ENCODE assay signal across 8 cellular contexts in the genomic region with DNA sequence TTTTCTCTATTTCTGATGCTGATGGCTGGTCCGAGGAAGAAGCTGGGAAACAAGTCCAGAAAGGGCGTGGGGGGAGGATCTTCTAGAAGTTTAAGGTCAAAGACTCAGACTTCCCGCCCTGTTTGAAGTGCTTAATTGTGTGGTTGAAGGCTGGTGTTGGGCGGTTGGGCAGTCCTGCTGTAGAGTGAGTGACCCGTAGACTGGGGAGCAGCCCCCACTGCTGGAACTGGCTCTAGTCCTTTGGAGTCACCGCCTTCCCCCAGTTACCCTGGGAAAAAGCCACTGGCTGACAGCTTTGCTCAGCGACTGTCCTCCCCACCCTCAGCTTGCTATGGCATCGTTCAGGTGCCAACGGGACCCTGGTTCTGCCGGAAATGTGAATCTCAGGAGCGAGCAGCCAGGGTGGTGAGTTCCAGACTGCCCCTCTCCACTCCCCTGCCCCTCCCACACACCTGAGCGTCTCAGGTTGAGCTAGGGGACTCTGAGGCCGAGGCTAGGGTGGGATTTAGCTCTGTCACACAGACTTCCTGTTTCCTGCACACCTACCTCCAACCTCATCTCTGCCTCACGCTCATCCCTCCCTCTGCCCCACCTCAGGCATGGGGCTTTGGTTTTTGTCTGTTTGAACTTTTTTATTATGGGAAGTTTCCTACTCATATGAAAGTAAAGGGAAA. TPM values are rescaled to one million over a fixed set of nuclear protein-coding genes. Genes with fewer than 3 reads are reported as not detected.
DNase-seq lines count a peak whose midpoint lies in the region; ATAC-seq and TF ChIP-seq lines count a peak whose summit lies in the region.

No MANE protein-coding gene starts in this region.

- TF ChIP-seq CTCF in fibroblast of lung (conservative IDR thresholded peaks at IDR 0.05 in 1 of 2, IDR thresholded peaks at IDR 0.05 in 1 of 2; ENCODE audit: low read depth in 1 of 2, low read length in 2 of 2) (no peak), prostate gland (IDR thresholded peaks at IDR 0.05) (no peak)

- POLR2A ChIA-PET in activated CD4-positive, alpha-beta memory T cell treated with anti-CD3 and anti-CD28 coated beads, Interleukin-2, amount 10 ng/mL, durations not matched to agents 7 days and 5 days (lab: Charles Lee), result interaction anchor here (0.7 to 13.2 kb wide), 9 partner anchors 10 to 163 kb away, joined by 3 to 419 read pairs (median 11); partner anchors contain the start of genes CISD3, EPOP, LASP1 and PSMB3

- peaks cover 57% of the 10 kb centered on the region for H3K4me1 Mint-ChIP-seq in T-helper 1 cell treated with Interleukin-12 subunit alpha and Interleukin-12 subunit beta and Interleukin-4 antibody, amounts not matched to agents 30 μg/mL and 1 μg/mL, for 36 hours (ENCODE audit: low read depth)
- peaks cover 53% of the 10 kb centered on the region for H3K4me1 Mint-ChIP-seq in activated CD4-positive, alpha-beta memory T cell treated with anti-CD3 and anti-CD28 coated beads, Interleukin-2, amount 10 ng/mL, durations not matched to agents 7 days and 5 days

- H3K4me2 ChIP-seq in fibroblast of lung (ENCODE audit: extremely low read depth, insufficient read depth, low read length), result peak overlapping the region; percentile 89

- CTCF ChIA-PET in activated CD4-positive, alpha-beta memory T cell treated with anti-CD3 and anti-CD28 coated beads, Interleukin-2, amount 10 ng/mL, durations not matched to agents 7 days and 5 days (lab: Charles Lee), result interaction anchor here (0.6 to 1.9 kb wide), 9 partner anchors 10 to 156 kb away, joined by 3 to 17 read pairs (median 5); partner anchors contain the start of gene EPOP

- peaks cover 3% of the 10 kb centered on the region for H3K36me3 ChIP-seq in fibroblast of lung (ENCODE audit: control insufficient read depth, insufficient read depth, low read length)
- H3K36me3 ChIP-seq in prostate gland, result peaks cover 2 to 4% of the 10 kb centered on the region in 2 donors

- H3K79me2 ChIP-seq in fibroblast of lung (ENCODE audit: control insufficient read depth, insufficient read depth, low read length), result peaks cover 2% of the 10 kb centered on the region

- H4K20me1 ChIP-seq in fibroblast of lung (ENCODE audit: control insufficient read depth, extremely low read depth, insufficient read depth, low read length), result no peaks in the 10 kb centered on the region

- peak overlapping the region; percentile 84 for H3K27ac Mint-ChIP-seq in T-helper 1 cell treated with Interleukin-12 subunit alpha and Interleukin-12 subunit beta and Interleukin-4 antibody, amounts not matched to agents 30 μg/mL and 1 μg/mL, for 36 hours
- H3K27ac Mint-ChIP-seq in activated CD4-positive, alpha-beta memory T cell treated with anti-CD3 and anti-CD28 coated beads, Interleukin-2, amount 10 ng/mL, durations not matched to agents 7 days and 5 days, result peak overlapping the region; percentile 94

- H3K4me1 ChIP-seq in fibroblast of lung (ENCODE audit: control insufficient read depth, extremely low read depth, insufficient read depth, low read length) (peaks cover 8% of the 10 kb centered on the region), prostate gland (replicated peaks) (peaks cover 4% of the 10 kb centered on the region)

- TF ChIP-seq POLR2A in prostate gland (IDR thresholded peaks at IDR 0.05), result no peak

- DNase-seq in T-helper 1 cell, result no peak
- peak; percentile 29 for DNase-seq in activated CD4-positive, alpha-beta memory T cell treated with anti-CD3 and anti-CD28 coated beads, Interleukin-2, amount 10 ng/mL, durations not matched to agents 7 days and 5 days
- no peak for DNase-seq in fibroblast of lung (ENCODE audit: low read depth in 2 of 2)
- no peak for DNase-seq in prostate gland (ENCODE audit: low spot score)
- no peak for DNase-seq in iPS-NIHi7 (ENCODE audit: extremely low spot score)

- H2AFZ ChIP-seq in fibroblast of lung (ENCODE audit: low read length), result no peak overlapping the region

- peak overlapping the region; percentile 93 for H3K4me3 Mint-ChIP-seq in T-helper 1 cell treated with Interleukin-12 subunit alpha and Interleukin-12 subunit beta and Interleukin-4 antibody, amounts not matched to agents 30 μg/mL and 1 μg/mL, for 36 hours
- H3K4me3 Mint-ChIP-seq in activated CD4-positive, alpha-beta memory T cell treated with anti-CD3 and anti-CD28 coated beads, Interleukin-2, amount 10 ng/mL, durations not matched to agents 7 days and 5 days, result peak overlapping the region; percentile 87

- ATAC-seq in GM19023 (IDR thresholded peaks at IDR 0.05; ENCODE audit: unreplicated experiment) (no peak), HG03196 (IDR thresholded peaks at IDR 0.05; ENCODE audit: unreplicated experiment) (no peak)

- peak overlapping the region; percentile 30 to 81 (median 54) for H3K4me3 ChIP-seq in fibroblast of lung (replicated peaks in 1 of 4; ENCODE audit: control extremely low read depth in 1 of 4, insufficient read depth in 1 of 4, low read depth in 3 of 4, low read length in 4 of 4)
- peak overlapping the region; percentile 86 to 98 for H3K4me3 ChIP-seq in prostate gland

- intact Hi-C loops in prostate gland (cut with DNase I), result no loop called here

- 9% methylated on average over 14 of the region's 14 CpGs for WGBS in prostate gland

- H3K27ac ChIP-seq in fibroblast of lung (ENCODE audit: insufficient read depth, low read length) (no peak overlapping the region), prostate gland (peak overlapping the region; percentile 96 to 98)

- peaks cover 35% of the 10 kb centered on the region for H3K36me3 Mint-ChIP-seq in T-helper 1 cell treated with Interleukin-12 subunit alpha and Interleukin-12 subunit beta and Interleukin-4 antibody, amounts not matched to agents 30 μg/mL and 1 μg/mL, for 36 hours (ENCODE audit: low read depth)
- peaks cover 67% of the 10 kb centered on the region for H3K36me3 Mint-ChIP-seq in activated CD4-positive, alpha-beta memory T cell treated with anti-CD3 and anti-CD28 coated beads, Interleukin-2, amount 10 ng/mL, durations not matched to agents 7 days and 5 days (ENCODE audit: low read depth)

- H3K9me3 Mint-ChIP-seq in T-helper 1 cell treated with Interleukin-12 subunit alpha and Interleukin-12 subunit beta and Interleukin-4 antibody, amounts not matched to agents 30 μg/mL and 1 μg/mL, for 36 hours, result no peaks in the 10 kb centered on the region
- no peaks in the 10 kb centered on the region for H3K9me3 Mint-ChIP-seq in activated CD4-positive, alpha-beta memory T cell treated with anti-CD3 and anti-CD28 coated beads, Interleukin-2, amount 10 ng/mL, durations not matched to agents 7 days and 5 days

- H3K9ac ChIP-seq in fibroblast of lung (ENCODE audit: insufficient read depth, low read length), result peak overlapping the region; percentile 38

- H3K27me3 ChIP-seq in fibroblast of lung (ENCODE audit: control insufficient read depth, insufficient read depth, low read length) (no peaks in the 10 kb centered on the region), prostate gland (replicated peaks; ENCODE audit: insufficient read depth) (no peaks in the 10 kb centered on the region)

- H3K27me3 Mint-ChIP-seq in T-helper 1 cell treated with Interleukin-12 subunit alpha and Interleukin-12 subunit beta and Interleukin-4 antibody, amounts not matched to agents 30 μg/mL and 1 μg/mL, for 36 hours (ENCODE audit: low read depth), result no peaks in the 10 kb centered on the region
- H3K27me3 Mint-ChIP-seq in activated CD4-positive, alpha-beta memory T cell treated with anti-CD3 and anti-CD28 coated beads, Interleukin-2, amount 10 ng/mL, durations not matched to agents 7 days and 5 days, result no peaks in the 10 kb centered on the region

- no peaks in the 10 kb centered on the region for H3K9me3 ChIP-seq in fibroblast of lung (ENCODE audit: control insufficient read depth, insufficient read depth, low read depth, low read length)
- no peaks in the 10 kb centered on the region for H3K9me3 ChIP-seq in prostate gland

RNA-seq across cellular contexts. Expression of gene MLLT6, which starts 1.7 kb away (rescaled TPM):
- 100 to 1,000 TPM; 262 to 265 TPM for total RNA-seq in activated CD4-positive, alpha-beta memory T cell treated with anti-CD3 and anti-CD28 coated beads, Interleukin-2, amount 10 ng/mL, durations not matched to agents 7 days and 5 days
- total RNA-seq in fibroblast of lung, result 17.7 and 20.0 TPM in 2 replicates
- polyA plus RNA-seq in fibroblast of lung, result 14.3 and 15.4 TPM in 2 replicates
- polyA plus RNA-seq in fibroblast of lung (2012), result 14.2 and 18.2 TPM in 2 replicates
- polyA minus RNA-seq in fibroblast of lung (ENCODE audit: low replicate concordance), result 17.6 and 34.5 TPM in 2 replicates
- total RNA-seq in prostate gland, result 100 to 1,000 TPM in 1 of 2 donors, 10 to 100 TPM in 1; 69.1 to 142 TPM

RNA-seq across cellular contexts. Expression of gene CISD3, which starts 23.4 kb away (rescaled TPM):
- 10 to 100 TPM; 42.8 to 48.6 TPM for total RNA-seq in activated CD4-positive, alpha-beta memory T cell treated with anti-CD3 and anti-CD28 coated beads, Interleukin-2, amount 10 ng/mL, durations not matched to agents 7 days and 5 days
- total RNA-seq in fibroblast of lung (4.0 and 4.4 TPM in 2 replicates), prostate gland (10 to 100 TPM; 17.1 to 17.8 TPM)
- polyA plus RNA-seq in fibroblast of lung, result 5.7 and 7.6 TPM in 2 replicates
- 26.6 and 36.9 TPM in 2 replicates for polyA plus RNA-seq in fibroblast of lung (2012)
- polyA minus RNA-seq in fibroblast of lung (ENCODE audit: low replicate concordance), result 14.4 and 14.9 TPM in 2 replicates

RNA-seq across cellular contexts. Expression of gene EPOP, which starts 32.0 kb away (rescaled TPM):
- 10 to 100 TPM; 10.2 to 10.3 TPM for total RNA-seq in activated CD4-positive, alpha-beta memory T cell treated with anti-CD3 and anti-CD28 coated beads, Interleukin-2, amount 10 ng/mL, durations not matched to agents 7 days and 5 days
- total RNA-seq in fibroblast of lung (0.26 and 0.33 TPM in 2 replicates), prostate gland (10 to 100 TPM in 1 of 2 donors, 1 to 10 TPM in 1; 4.1 to 11.0 TPM)
- 0.14 and 0.24 TPM in 2 replicates for polyA plus RNA-seq in fibroblast of lung
- 0.44 and 0.48 TPM in 2 replicates for polyA plus RNA-seq in fibroblast of lung (2012)
- 0.30 and 0.90 TPM in 2 replicates for polyA minus RNA-seq in fibroblast of lung (ENCODE audit: low replicate concordance)

RNA-seq across cellular contexts. Expression of gene PCGF2, which starts 41.4 kb away (rescaled TPM):
- total RNA-seq in activated CD4-positive, alpha-beta memory T cell treated with anti-CD3 and anti-CD28 coated beads, Interleukin-2, amount 10 ng/mL, durations not matched to agents 7 days and 5 days, result 1 to 10 TPM; 2.6 to 3.3 TPM
- 2.3 and 4.0 TPM in 2 replicates for total RNA-seq in fibroblast of lung
- 8.0 and 10.5 TPM in 2 replicates for polyA plus RNA-seq in fibroblast of lung
- polyA plus RNA-seq in fibroblast of lung (2012), result 35.7 and 39.0 TPM in 2 replicates
- polyA minus RNA-seq in fibroblast of lung (ENCODE audit: low replicate concordance), result 34.4 and 47.9 TPM in 2 replicates
- total RNA-seq in prostate gland, result 10 to 100 TPM; 17.1 to 17.8 TPM

RNA-seq across cellular contexts. Expression of gene PSMB3, which starts 45.8 kb away (rescaled TPM):
- 100 to 1,000 TPM; 241 to 242 TPM for total RNA-seq in activated CD4-positive, alpha-beta memory T cell treated with anti-CD3 and anti-CD28 coated beads, Interleukin-2, amount 10 ng/mL, durations not matched to agents 7 days and 5 days
- total RNA-seq in fibroblast of lung (215 and 299 TPM in 2 replicates), prostate gland (100 to 1,000 TPM; 116 to 192 TPM)
- polyA plus RNA-seq in fibroblast of lung, result 210 and 334 TPM in 2 replicates
- polyA plus RNA-seq in fibroblast of lung (2012), result 196 and 333 TPM in 2 replicates
- 291 and 439 TPM in 2 replicates for polyA minus RNA-seq in fibroblast of lung (ENCODE audit: low replicate concordance)
